19 cellular contexts compared by ENCODE assay signal in genomic region chr6:45494734-45495133, GRCh38.
A peak's percentile ranks its signal among the peaks of the same experiment; 100 is the strongest.
DNase-seq lines count a peak whose midpoint lies in the region; ATAC-seq, FAIRE-seq and TF ChIP-seq lines count a peak whose summit lies in the region.
"Had no signal": no experiment of that assay in that cellular context is flagged by ENCODE, and none has a peak within 500 bp of the region (broad histone marks: within the 10 kb centered on the region; RNA-seq: fewer than 3 reads in every experiment).

No MANE protein-coding gene starts in this region.

- peaks cover 41% of the 10 kb centered on the region for H3K36me3 Mint-ChIP-seq in activated CD4-positive, alpha-beta T cell treated with anti-CD3 and anti-CD28 coated beads for 36 hours (ENCODE audit: low read depth)
- no peaks in the 10 kb centered on the region for H3K36me3 Mint-ChIP-seq in endothelial cell (ENCODE audit: low read depth, unreplicated experiment)

- peak; percentile 36 for DNase-seq in activated CD4-positive, alpha-beta T cell treated with anti-CD3 and anti-CD28 coated beads for 36 hours
- no peak for DNase-seq in activated CD4-positive, alpha-beta T cell treated with anti-CD3 and anti-CD28 coated beads for 4 hours
- DNase-seq in HL-60 (ENCODE audit: low read depth in 1 of 2, low spot score in 1 of 2) (peak; percentile 57 to 63), T-helper 2 cell (peak in 3 of 5 experiments; percentile 12 to 90 (median 36)), endothelial cell (ENCODE audit: low spot score) (no peak), RCC 7860 (ENCODE audit: low spot score) (no peak), middle frontal gyrus (ENCODE audit: extremely low spot score, low spot score) (no peak), HUDEP-2 (lab: John Stamatoyannopoulos, UW; ENCODE audit: unreplicated experiment in 76 of 76) (no peak)
- DNase-seq: activated CD4-positive, alpha-beta T cell treated with anti-CD3 and anti-CD28 coated beads for 1 hour; caudate nucleus; foreskin keratinocyte; GDM1; NCI-H1694; NCI-H510A; nephron progenitor cell; thyroid gland had no signal

- H3K27me3 Mint-ChIP-seq in activated CD4-positive, alpha-beta T cell treated with anti-CD3 and anti-CD28 coated beads for 36 hours: no peaks in the 10 kb centered on the region
- H3K27me3 Mint-ChIP-seq in endothelial cell (ENCODE audit: unreplicated experiment): peaks cover 3% of the 10 kb centered on the region

- H3K4me3 ChIP-seq in HL-60 (replicated peaks; ENCODE audit: insufficient read depth, low read length): no peak overlapping the region
- H3K4me3 ChIP-seq: K562, thyroid gland had no signal

- no peak overlapping the region for H3K4me3 Mint-ChIP-seq in activated CD4-positive, alpha-beta T cell treated with anti-CD3 and anti-CD28 coated beads for 36 hours
- H3K4me3 Mint-ChIP-seq in endothelial cell (ENCODE audit: unreplicated experiment): no peak overlapping the region
- H3K4me3 Mint-ChIP-seq: nephron progenitor cell had no signal

- no peaks in the 10 kb centered on the region for H3K27me3 ChIP-seq in HL-60 (ENCODE audit: insufficient read depth, poor library complexity, severe bottlenecking)
- H3K27me3 ChIP-seq: foreskin keratinocyte, thyroid gland had no signal

- intact Hi-C loops in activated CD4-positive, alpha-beta T cell treated with anti-CD3 and anti-CD28 coated beads for 36 hours (cut with DNase I, micrococcal nuclease): no loop called here

- TF ChIP-seq CTCF in HL-60 (IDR thresholded peaks at IDR 0.05; ENCODE audit: insufficient read depth, low read length): no peak
- no peak for TF ChIP-seq CTCF in endothelial cell (IDR thresholded peaks at IDR 0.05; ENCODE audit: unreplicated experiment)

- peak overlapping the region; percentile 94 for H3K27ac ChIP-seq in HL-60 (replicated peaks)
- H3K27ac ChIP-seq: foreskin keratinocyte, thyroid gland had no signal

- CTCF ChIA-PET in activated CD4-positive, alpha-beta T cell treated with anti-CD3 and anti-CD28 coated beads for 36 hours (lab: Charles Lee): interaction anchor here (0.6 to 1.1 kb wide), 2 partner anchors 8 to 109 kb away, joined by 3 to 4 read pairs; no protein-coding TSS in a partner anchor

- H3K4me1 Mint-ChIP-seq in activated CD4-positive, alpha-beta T cell treated with anti-CD3 and anti-CD28 coated beads for 36 hours: peaks cover 50% of the 10 kb centered on the region
- H3K4me1 Mint-ChIP-seq in endothelial cell (ENCODE audit: unreplicated experiment): peaks cover 44% of the 10 kb centered on the region

- peaks cover 2% of the 10 kb centered on the region for H3K9me3 Mint-ChIP-seq in activated CD4-positive, alpha-beta T cell treated with anti-CD3 and anti-CD28 coated beads for 36 hours (ENCODE audit: low read depth)
- H3K9me3 Mint-ChIP-seq in endothelial cell (ENCODE audit: unreplicated experiment): no peaks in the 10 kb centered on the region
- H3K9me3 Mint-ChIP-seq: nephron progenitor cell had no signal

- no peak for FAIRE-seq in RCC 7860 (lab: Jason Lieb, UNC)
- FAIRE-seq: A204.1, K562 had no signal

- POLR2A ChIA-PET in activated CD4-positive, alpha-beta T cell treated with anti-CD3 and anti-CD28 coated beads for 36 hours (lab: Charles Lee): no interaction called here

- peak overlapping the region; percentile 37 for H3K27ac Mint-ChIP-seq in activated CD4-positive, alpha-beta T cell treated with anti-CD3 and anti-CD28 coated beads for 36 hours
- peak overlapping the region; percentile 79 for H3K27ac Mint-ChIP-seq in endothelial cell (ENCODE audit: unreplicated experiment)
- H3K27ac Mint-ChIP-seq: nephron progenitor cell had no signal

- peak; percentile 80 for ATAC-seq in activated CD4-positive, alpha-beta T cell treated with anti-CD3 and anti-CD28 coated beads for 36 hours
- ATAC-seq: foreskin keratinocyte, K562, Panc1 had no signal

Comparison
In these comparisons a context has a peak if more than half of its experiments do, and no peak if none do; other contexts are left out.
1. DNase-seq: peak in activated CD4-positive, alpha-beta T cell treated with anti-CD3 and anti-CD28 coated beads for 36 hours (single experiment), HL-60 (2 of 2) and T-helper 2 cell (3 of 5); none in activated CD4-positive, alpha-beta T cell treated with anti-CD3 and anti-CD28 coated beads for 4 hours (0 of 2), endothelial cell (single experiment), RCC 7860 (single experiment), middle frontal gyrus (single experiment) and HUDEP-2 (0 of 76).